18 cellular contexts compared by ENCODE assay signal in genomic region chr2:232139171-232139594, GRCh38.
A peak's percentile ranks its signal among the peaks of the same experiment; 100 is the strongest.
DNase-seq lines count a peak whose midpoint lies in the region; ATAC-seq lines count a peak whose summit lies in the region.
"Had no signal": no experiment of that assay in that cellular context is flagged by ENCODE, and none has a peak within 500 bp of the region (broad histone marks: within the 10 kb centered on the region; RNA-seq: fewer than 3 reads in every experiment).

No MANE protein-coding gene starts in this region.

- POLR2A ChIA-PET in CD4-positive, alpha-beta memory T cell (lab: Charles Lee; ENCODE audit: partially characterized antibody), result no interaction called here
- POLR2A ChIA-PET in T-cell (lab: Charles Lee), result no interaction called here
- POLR2A ChIA-PET in naive thymus-derived CD8-positive, alpha-beta T cell (lab: Charles Lee), result interaction anchor here (1.3 to 3.5 kb wide), 4 partner anchors 171 to 182 kb away, joined by 3 to 13 read pairs (median 4); partner anchors contain the start of gene DIS3L2

- peak overlapping the region in 9 of 11 experiments; percentile 5 to 85 (median 72); a peak in 15 of 22 replicates for H3K27ac ChIP-seq in BLaER1 treated with 17β-estradiol and CSF1 and Interleukin-3, amounts not matched to agents 10 nM and 100 nM
- H3K27ac ChIP-seq in CD4-positive, alpha-beta memory T cell (ENCODE audit: low read depth, low read length), result no peak overlapping the region
- H3K27ac ChIP-seq: adrenal gland, breast epithelium, coronary artery, prostate gland, tibial nerve had no signal

- H3K4me3 ChIP-seq in BLaER1 treated with 17β-estradiol and CSF1 and Interleukin-3, amounts not matched to agents 10 nM and 100 nM, result no peak overlapping the region; a peak in 1 of 20 replicates
- H3K4me3 ChIP-seq in CD4-positive, alpha-beta memory T cell (ENCODE audit: low read length in 2 of 2), result no peak overlapping the region
- H3K4me3 ChIP-seq: adrenal gland, breast epithelium, coronary artery, prostate gland, tibial nerve had no signal

- H3K9ac ChIP-seq in BLaER1 treated with 17β-estradiol and CSF1 and Interleukin-3, amounts not matched to agents 10 nM and 100 nM, result peak overlapping the region in 7 of 11 experiments; percentile 5 to 51 (median 36); a peak in 11 of 22 replicates

- H3K9me3 ChIP-seq in BLaER1 treated with 17β-estradiol and CSF1 and Interleukin-3, amounts not matched to agents 10 nM and 100 nM (replicated peaks in 1 of 11), result no peaks in the 10 kb centered on the region
- no peaks in the 10 kb centered on the region for H3K9me3 ChIP-seq in CD4-positive, alpha-beta memory T cell (ENCODE audit: control insufficient read depth in 1 of 2, low read length in 2 of 2)
- H3K9me3 ChIP-seq: adrenal gland, breast epithelium, prostate gland, tibial nerve had no signal

- CTCF ChIA-PET in CD4-positive, alpha-beta memory T cell (lab: Charles Lee; ENCODE audit: partially characterized antibody), result interaction anchor here (1.7 to 1.9 kb wide), 2 partner anchors 209 to 214 kb away, joined by 5 to 7 read pairs; no protein-coding TSS in a partner anchor
- CTCF ChIA-PET in T-cell (lab: Charles Lee), result interaction anchor here (0.6 to 0.9 kb wide), 2 partner anchors 47 to 216 kb away, joined by 3 to 4 read pairs; no protein-coding TSS in a partner anchor

- no peaks in the 10 kb centered on the region for H3K27me3 ChIP-seq in BLaER1 treated with 17β-estradiol and CSF1 and Interleukin-3, amounts not matched to agents 10 nM and 100 nM
- H3K27me3 ChIP-seq in CD4-positive, alpha-beta memory T cell (ENCODE audit: insufficient read depth, low read length), result no peaks in the 10 kb centered on the region
- H3K27me3 ChIP-seq: adrenal gland, breast epithelium, tibial nerve had no signal

- H4K20me1 ChIP-seq in BLaER1 treated with 17β-estradiol and CSF1 and Interleukin-3, amounts not matched to agents 10 nM and 100 nM, result no peaks in the 10 kb centered on the region

- H3K36me3 Mint-ChIP-seq in CD4-positive, alpha-beta memory T cell, result peaks cover 12 to 16% of the 10 kb centered on the region in 2 donors
- peaks cover 5% of the 10 kb centered on the region for H3K36me3 Mint-ChIP-seq in T-cell
- H3K36me3 Mint-ChIP-seq in naive thymus-derived CD8-positive, alpha-beta T cell, result no peaks in the 10 kb centered on the region

- H3K9me3 Mint-ChIP-seq in CD4-positive, alpha-beta memory T cell, result no peaks in the 10 kb centered on the region
- H3K9me3 Mint-ChIP-seq in T-cell, result no peaks in the 10 kb centered on the region
- H3K9me3 Mint-ChIP-seq in naive thymus-derived CD8-positive, alpha-beta T cell, result no peaks in the 10 kb centered on the region

- peak overlapping the region; percentile 55 to 90 (median 85) for H3K4me2 ChIP-seq in BLaER1 treated with 17β-estradiol and CSF1 and Interleukin-3, amounts not matched to agents 10 nM and 100 nM

- peaks cover 47 to 73% (median 67%) of the 10 kb centered on the region in 10 experiments for H3K4me1 ChIP-seq in BLaER1 treated with 17β-estradiol and CSF1 and Interleukin-3, amounts not matched to agents 10 nM and 100 nM
- peaks cover 13% of the 10 kb centered on the region for H3K4me1 ChIP-seq in CD4-positive, alpha-beta memory T cell (ENCODE audit: insufficient read depth, low read length)
- H3K4me1 ChIP-seq: adrenal gland, breast epithelium, prostate gland had no signal

- H3K4me3 Mint-ChIP-seq in CD4-positive, alpha-beta memory T cell, result peak overlapping the region in 4 of 8 donors; percentile 6 to 48 (median 45)
- H3K4me3 Mint-ChIP-seq in T-cell, result peak overlapping the region in 1 of 3 donors; percentile 58
- peak overlapping the region; percentile 36 to 77 (median 65) for H3K4me3 Mint-ChIP-seq in naive thymus-derived CD8-positive, alpha-beta T cell

- H3K36me3 ChIP-seq in BLaER1 treated with 17β-estradiol and CSF1 and Interleukin-3, amounts not matched to agents 10 nM and 100 nM, result peaks cover 0 to 13% (median 0%) of the 10 kb centered on the region in 11 experiments; a peak in 2 of 22 replicates
- no peaks in the 10 kb centered on the region for H3K36me3 ChIP-seq in CD4-positive, alpha-beta memory T cell (ENCODE audit: insufficient read depth, low read length)
- H3K36me3 ChIP-seq: adrenal gland, breast epithelium, prostate gland had no signal

- H3K4me1 Mint-ChIP-seq in CD4-positive, alpha-beta memory T cell, result peaks cover 18 to 23% (median 21%) of the 10 kb centered on the region in 4 donors
- H3K4me1 Mint-ChIP-seq in T-cell, result peaks cover 46 to 61% (median 57%) of the 10 kb centered on the region in 3 donors
- peaks cover 41 to 77% (median 66%) of the 10 kb centered on the region in 4 donors for H3K4me1 Mint-ChIP-seq in naive thymus-derived CD8-positive, alpha-beta T cell

- DNase-seq in CD4-positive, alpha-beta memory T cell, result peak in 3 of 5 donors; percentile 3 to 30 (median 3)
- DNase-seq in T-cell, result peak in 9 of 34 experiments; percentile 3 to 33 (median 5)
- DNase-seq in naive thymus-derived CD8-positive, alpha-beta T cell, result peak in 4 of 10 donors; percentile 14 to 55 (median 34)
- DNase-seq in NCI-H526 treated with DMSO at 0.1 percent for 48 hours (lab: John Stamatoyannopoulos, UW), result no peak
- DNase-seq in NCI-H446 (lab: John Stamatoyannopoulos, UW), result no peak
- DNase-seq: adrenal gland; left cardiac atrium; NCI-H1105 treated with DMSO at 0.1 percent for 48 hours; NCI-H2081; NCI-H510A; stimulated activated CD4-positive, alpha-beta T cell treated with anti-CD3 and anti-CD28 coated beads, Interleukin-1b, Interleukin-23, amount 100 ng/mL, for 48 hours had no signal

- peak overlapping the region in 4 of 7 donors; percentile 4 to 63 (median 21) for H3K27ac Mint-ChIP-seq in CD4-positive, alpha-beta memory T cell
- H3K27ac Mint-ChIP-seq in T-cell, result peak overlapping the region; percentile 81 to 84
- peak overlapping the region; percentile 72 to 94 (median 89) for H3K27ac Mint-ChIP-seq in naive thymus-derived CD8-positive, alpha-beta T cell

- ATAC-seq in T-cell (replicated peaks in 1 of 4) (peak; percentile 73 to 87 (median 80)), GM18907 (IDR thresholded peaks at IDR 0.05; ENCODE audit: unreplicated experiment) (no peak)
- peak; percentile 90 for ATAC-seq in naive thymus-derived CD8-positive, alpha-beta T cell
- ATAC-seq: HCT116, left cardiac atrium had no signal

- H3K27me3 Mint-ChIP-seq in CD4-positive, alpha-beta memory T cell, result no peaks in the 10 kb centered on the region
- H3K27me3 Mint-ChIP-seq in T-cell, result no peaks in the 10 kb centered on the region
- H3K27me3 Mint-ChIP-seq in naive thymus-derived CD8-positive, alpha-beta T cell, result no peaks in the 10 kb centered on the region

- intact Hi-C loops in CD4-positive, alpha-beta memory T cell (cut with micrococcal nuclease), result loop anchor here (10.0 kb wide), 1 partner anchor 176 kb away; no protein-coding TSS in a partner anchor

Comparison
In these comparisons a context has a peak if more than half of its experiments do, and no peak if none do; other contexts are left out.
1. DNase-seq: peak in CD4-positive, alpha-beta memory T cell (3 of 5); none in NCI-H526 treated with DMSO at 0.1 percent for 48 hours (single experiment) and NCI-H446 (0 of 2).
2. H3K27ac Mint-ChIP-seq: peak in every context shown above with its lines; median percentile 89 in naive thymus-derived CD8-positive, alpha-beta T cell; 82 in T-cell; 21 in CD4-positive, alpha-beta memory T cell.